Comparison of ENCODE assay signal across 9 cellular contexts in the genomic region with DNA sequence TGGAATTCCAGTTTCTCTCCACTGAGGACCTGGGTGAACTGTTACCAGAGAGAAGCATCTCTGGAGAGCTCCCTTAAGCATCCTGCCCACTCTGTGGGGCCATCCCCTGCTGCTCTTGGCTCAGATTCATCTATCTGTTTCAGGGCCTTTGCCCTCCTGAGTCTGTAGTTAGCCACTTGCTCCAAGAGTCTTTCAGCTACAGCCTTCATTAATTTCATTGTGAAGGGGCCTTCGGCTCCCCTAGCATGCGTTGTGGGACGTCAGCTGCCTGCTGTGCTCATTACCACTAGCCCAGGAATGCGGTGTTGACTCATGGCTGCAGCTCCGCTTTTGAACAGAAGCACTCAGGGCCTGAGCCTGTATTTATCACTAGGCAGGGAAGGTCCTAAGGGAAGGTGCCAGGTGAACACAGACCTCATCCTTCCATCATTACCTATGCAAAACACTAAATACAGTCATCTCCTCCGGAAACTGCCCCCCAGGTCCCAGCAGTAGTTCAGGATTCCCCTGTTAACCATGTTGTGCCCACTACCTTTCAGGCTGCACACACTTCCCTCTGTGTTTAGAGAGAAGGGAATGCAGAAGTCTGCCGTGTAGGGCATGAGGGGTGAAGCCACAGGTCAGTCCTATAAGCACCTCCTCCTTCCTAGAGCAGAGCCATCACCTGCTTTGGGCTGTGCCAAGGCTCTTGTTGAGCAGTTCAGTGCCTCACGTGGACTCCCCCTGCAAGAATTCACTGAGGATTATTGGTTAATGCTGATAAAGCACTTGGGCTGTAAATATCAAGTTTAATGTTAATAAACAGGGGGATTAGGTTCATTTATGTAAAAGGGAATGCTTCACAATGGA.
DNase-seq lines count a peak whose midpoint lies in the region; ATAC-seq and TF ChIP-seq lines count a peak whose summit lies in the region.
"Had no signal": no experiment of that assay in that cellular context is flagged by ENCODE, and none has a peak within 500 bp of the region (broad histone marks: within the 10 kb centered on the region; RNA-seq: fewer than 3 reads in every experiment).

No MANE protein-coding gene starts in this region.

- TF ChIP-seq POLR2A in erythroblast (IDR thresholded peaks at IDR 0.05; ENCODE audit: low read length), result no peak

- peak; percentile 49 for DNase-seq in HK-2 (ENCODE audit: unreplicated experiment)
- DNase-seq in T1000 (lab: John Stamatoyannopoulos, UW), result peak; percentile 87
- DNase-seq in hepatic stellate cell (ENCODE audit: low spot score), result peak; percentile 89
- DNase-seq in smooth muscle cell of the brain vasculature (ENCODE audit: low read depth, low spot score), result peak; percentile 92
- DNase-seq in erythroblast (lab: John Stamatoyannopoulos, UW), result no peak

- ATAC-seq in GM19463 (IDR thresholded peaks at IDR 0.05; ENCODE audit: unreplicated experiment), result no peak
- no peak for ATAC-seq in GM21360 (IDR thresholded peaks at IDR 0.05; ENCODE audit: unreplicated experiment)
- no peak for ATAC-seq in GM21515 (IDR thresholded peaks at IDR 0.05; ENCODE audit: unreplicated experiment)
- ATAC-seq: stimulated activated memory B cell treated with anti-CD40 and anti-IgM and Interleukin-4, amounts not matched to agents 10 μg/mL and 1 μg/mL and 100 μg/mL, for 72 hours had no signal

Comparison
In these comparisons a context has a peak if more than half of its experiments do, and no peak if none do; other contexts are left out.
1. DNase-seq: peak in HK-2 (single experiment), T1000 (single experiment), hepatic stellate cell (single experiment) and smooth muscle cell of the brain vasculature (single experiment); none in erythroblast (0 of 2).